Comparison of ENCODE assay signal across 7 cellular contexts in the genomic region with DNA sequence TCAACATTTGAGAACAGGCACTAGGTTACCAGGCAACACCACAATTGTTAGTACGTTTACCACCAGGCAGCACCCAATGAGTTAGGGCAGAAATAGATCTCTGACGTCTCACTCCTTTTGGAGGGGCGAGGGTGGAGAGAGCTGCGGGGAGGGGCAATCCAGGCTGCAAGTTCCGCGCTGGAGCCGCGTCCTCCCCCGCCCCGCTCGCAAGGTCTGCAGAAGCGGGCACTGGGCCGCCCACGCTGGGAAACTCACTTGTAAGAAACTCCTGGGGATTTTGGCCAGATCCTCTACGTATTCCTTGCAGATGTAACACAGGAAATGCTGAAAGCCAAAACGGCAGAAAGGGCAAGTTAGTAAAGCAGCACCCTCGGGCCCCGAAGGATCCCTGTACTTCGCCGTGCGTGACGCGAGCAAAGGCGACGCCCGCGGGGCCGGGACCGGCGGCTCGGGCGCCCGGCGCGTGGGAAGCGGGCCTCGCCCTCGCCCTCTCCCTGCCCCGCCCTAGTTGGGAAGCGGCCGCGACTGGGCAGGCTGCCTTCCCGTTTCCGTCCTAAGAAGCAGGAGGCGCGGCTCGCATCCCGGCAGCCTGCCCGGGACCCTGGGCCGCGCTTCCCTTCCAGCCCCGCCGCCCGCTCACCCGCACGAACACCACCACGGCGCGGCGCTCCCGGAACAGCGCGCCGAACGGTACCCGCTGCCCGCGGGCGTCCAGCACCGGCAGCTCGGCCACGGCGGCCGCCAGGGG.
DNase-seq lines count a peak whose midpoint lies in the region; ATAC-seq lines count a peak whose summit lies in the region.

No MANE protein-coding gene starts in this region.

- peak; percentile 86 for DNase-seq in NCI-H226
- peak; percentile 61 for DNase-seq in activated CD4-positive, alpha-beta T cell treated with anti-CD3 and anti-CD28 coated beads for 4 hours
- peak; percentile 35 to 37 for DNase-seq in stimulated activated CD4-positive, alpha-beta T cell treated with anti-CD3 and anti-CD28 coated beads, Interleukin-15, amount 100 ng/mL, for 48 hours (ENCODE audit: low read depth in 2 of 2)

- peak overlapping the region; percentile 81 for H3K27ac ChIP-seq in cingulate gyrus (ENCODE audit: low read depth, low read length)
- peak overlapping the region; percentile 88 for H3K27ac ChIP-seq in layer of hippocampus (ENCODE audit: low read depth, low read length)

- H3K27me3 ChIP-seq in layer of hippocampus (ENCODE audit: control insufficient read depth, insufficient read depth, low read length), result no peaks in the 10 kb centered on the region

- peak; percentile 56 for ATAC-seq in GM18511 (IDR thresholded peaks at IDR 0.05; ENCODE audit: unreplicated experiment)
- peak; percentile 44 for ATAC-seq in HG03039 (IDR thresholded peaks at IDR 0.05; ENCODE audit: unreplicated experiment)

Comparison
In these comparisons a context has a peak if more than half of its experiments do, and no peak if none do; other contexts are left out.
1. Peak in every context shown above with its lines: DNase-seq, ATAC-seq and H3K27ac ChIP-seq.
2. DNase-seq: peak in every context shown above with its lines; median percentile 86 in NCI-H226; 61 in activated CD4-positive, alpha-beta T cell treated with anti-CD3 and anti-CD28 coated beads for 4 hours; 36 in stimulated activated CD4-positive, alpha-beta T cell treated with anti-CD3 and anti-CD28 coated beads, Interleukin-15, amount 100 ng/mL, for 48 hours.